24 cellular contexts compared by ENCODE assay signal in genomic region chr20:50854512-50855249, GRCh38.
"Had no signal": no experiment of that assay in that cellular context is flagged by ENCODE, and none has a peak within 500 bp of the region (broad histone marks: within the 10 kb centered on the region; RNA-seq: fewer than 3 reads in every experiment).

No MANE protein-coding gene starts in this region.

- ATAC-seq: activated CD4-positive, CD25-positive, alpha-beta regulatory T cell treated with anti-CD3 and anti-CD28 coated beads, Interleukin-2, amount 50 U/mL, for 24 hours; activated CD8-positive, alpha-beta memory T cell treated with anti-CD3 and anti-CD28 coated beads, Interleukin-2, amount 10 ng/mL, durations not matched to agents 7 days and 5 days; activated CD8-positive, alpha-beta T cell treated with anti-CD3 and anti-CD28 coated beads for 36 hours; effector memory CD8-positive, alpha-beta T cell; gastrocnemius medialis; left colon had no signal

- H3K9me3 Mint-ChIP-seq: activated CD4-positive, alpha-beta T cell treated with anti-CD3 and anti-CD28 coated beads, Interleukin-2, amount 10 ng/mL, durations not matched to agents 7 days and 5 days; activated CD8-positive, alpha-beta T cell treated with anti-CD3 and anti-CD28 coated beads for 36 hours; activated naive CD8-positive, alpha-beta T cell treated with anti-CD3 and anti-CD28 coated beads, Interleukin-2, amount 10 ng/mL, durations not matched to agents 7 days and 5 days; central memory CD8-positive, alpha-beta T cell; effector memory CD8-positive, alpha-beta T cell; memory B cell; nephron; T-helper 1 cell treated with Interleukin-12 subunit alpha and Interleukin-12 subunit beta and Interleukin-4 antibody, amounts not matched to agents 30 μg/mL and 1 μg/mL, for 36 hours had no signal

- DNase-seq: activated CD4-positive, alpha-beta T cell treated with anti-CD3 and anti-CD28 coated beads, Interleukin-2, amount 10 ng/mL, durations not matched to agents 7 days and 5 days; activated CD8-positive, alpha-beta memory T cell treated with anti-CD3 and anti-CD28 coated beads, Interleukin-2, amount 10 ng/mL, durations not matched to agents 7 days and 5 days; activated CD8-positive, alpha-beta T cell treated with anti-CD3 and anti-CD28 coated beads for 36 hours; activated gamma-delta T cell treated with Interleukin-2 at 50 U/mL for 16 hours; activated naive CD8-positive, alpha-beta T cell treated with anti-CD3 and anti-CD28 coated beads, Interleukin-2, amount 10 ng/mL, durations not matched to agents 7 days and 5 days; amniotic stem cell; effector memory CD8-positive, alpha-beta T cell; gastrocnemius medialis; head of caudate nucleus; hypothalamus; left colon; right cardiac atrium; stimulated activated CD4-positive, alpha-beta T cell treated with anti-CD3 and anti-CD28 coated beads, Interleukin-1b, Interleukin-23, amount 100 ng/mL, for 48 hours; T1000 had no signal

- H3K27ac ChIP-seq: breast epithelium, esophagus muscularis mucosa, gastrocnemius medialis, parathyroid adenoma, thoracic aorta, upper lobe of left lung had no signal

- H3K27ac Mint-ChIP-seq: activated CD4-positive, alpha-beta T cell treated with anti-CD3 and anti-CD28 coated beads, Interleukin-2, amount 10 ng/mL, durations not matched to agents 7 days and 5 days; activated CD8-positive, alpha-beta memory T cell treated with anti-CD3 and anti-CD28 coated beads, Interleukin-2, amount 10 ng/mL, durations not matched to agents 7 days and 5 days; activated CD8-positive, alpha-beta T cell treated with anti-CD3 and anti-CD28 coated beads for 36 hours; activated naive CD8-positive, alpha-beta T cell treated with anti-CD3 and anti-CD28 coated beads, Interleukin-2, amount 10 ng/mL, durations not matched to agents 7 days and 5 days; memory B cell; nephron; T-helper 1 cell treated with Interleukin-12 subunit alpha and Interleukin-12 subunit beta and Interleukin-4 antibody, amounts not matched to agents 30 μg/mL and 1 μg/mL, for 36 hours had no signal

- H3K27me3 ChIP-seq: breast epithelium, esophagus muscularis mucosa, gastrocnemius medialis, upper lobe of left lung had no signal

- H2AFZ ChIP-seq: parathyroid adenoma had no signal

- H3K27me3 Mint-ChIP-seq: activated CD4-positive, alpha-beta T cell treated with anti-CD3 and anti-CD28 coated beads, Interleukin-2, amount 10 ng/mL, durations not matched to agents 7 days and 5 days; activated CD8-positive, alpha-beta memory T cell treated with anti-CD3 and anti-CD28 coated beads, Interleukin-2, amount 10 ng/mL, durations not matched to agents 7 days and 5 days; activated CD8-positive, alpha-beta T cell treated with anti-CD3 and anti-CD28 coated beads for 36 hours; activated naive CD8-positive, alpha-beta T cell treated with anti-CD3 and anti-CD28 coated beads, Interleukin-2, amount 10 ng/mL, durations not matched to agents 7 days and 5 days; central memory CD8-positive, alpha-beta T cell; effector memory CD8-positive, alpha-beta T cell; memory B cell had no signal

- H3K9me3 ChIP-seq: breast epithelium, esophagus muscularis mucosa, gastrocnemius medialis, thoracic aorta, upper lobe of left lung had no signal

- H3K4me1 Mint-ChIP-seq: central memory CD8-positive, alpha-beta T cell had no signal

- H3K79me2 ChIP-seq: parathyroid adenoma had no signal

- H3K4me3 Mint-ChIP-seq: activated CD4-positive, alpha-beta T cell treated with anti-CD3 and anti-CD28 coated beads, Interleukin-2, amount 10 ng/mL, durations not matched to agents 7 days and 5 days; activated CD8-positive, alpha-beta memory T cell treated with anti-CD3 and anti-CD28 coated beads, Interleukin-2, amount 10 ng/mL, durations not matched to agents 7 days and 5 days; activated CD8-positive, alpha-beta T cell treated with anti-CD3 and anti-CD28 coated beads for 36 hours; activated naive CD8-positive, alpha-beta T cell treated with anti-CD3 and anti-CD28 coated beads, Interleukin-2, amount 10 ng/mL, durations not matched to agents 7 days and 5 days; central memory CD8-positive, alpha-beta T cell; effector memory CD8-positive, alpha-beta T cell; memory B cell; nephron; T-helper 1 cell treated with Interleukin-12 subunit alpha and Interleukin-12 subunit beta and Interleukin-4 antibody, amounts not matched to agents 30 μg/mL and 1 μg/mL, for 36 hours had no signal

- H3K36me3 ChIP-seq: breast epithelium, esophagus muscularis mucosa, gastrocnemius medialis, thoracic aorta, upper lobe of left lung had no signal

- H3K9ac ChIP-seq: parathyroid adenoma had no signal

- H3K4me1 ChIP-seq: breast epithelium, gastrocnemius medialis, upper lobe of left lung had no signal

- H3K4me3 ChIP-seq: breast epithelium, esophagus muscularis mucosa, gastrocnemius medialis, thoracic aorta, upper lobe of left lung had no signal
